8 cellular contexts compared by ENCODE assay signal in genomic region chr7:2109936-2110585, GRCh38.
DNase-seq lines count a peak whose midpoint lies in the region; ATAC-seq and TF ChIP-seq lines count a peak whose summit lies in the region.

No MANE protein-coding gene starts in this region.

- H3K27me3 ChIP-seq in right cardiac atrium (ENCODE audit: control insufficient read depth, insufficient read depth) = no peaks in the 10 kb centered on the region
- H3K27me3 ChIP-seq in testis = no peaks in the 10 kb centered on the region

- peak in 2 of 3 donors; percentile 20 to 33 for DNase-seq in right cardiac atrium
- DNase-seq in cardiac septum (ENCODE audit: low spot score) = no peak
- no peak for DNase-seq in SK-N-MC (ENCODE audit: low read depth, low spot score)
- peak; percentile 93 for DNase-seq in astrocyte of the spinal cord (ENCODE audit: low read depth, low spot score)
- DNase-seq in mucosa of descending colon = no peak
- DNase-seq in testis = no peak

- H3K4me1 ChIP-seq in right cardiac atrium (ENCODE audit: control insufficient read depth, insufficient read depth, low read length) (peaks cover under 1% of the 10 kb centered on the region), mucosa of descending colon (ENCODE audit: low read depth) (peaks cover 6% of the 10 kb centered on the region), testis (peaks cover 3% of the 10 kb centered on the region)

- H3K9me3 ChIP-seq in right cardiac atrium (ENCODE audit: control insufficient read depth, low read length) (no peaks in the 10 kb centered on the region), SK-N-MC (ENCODE audit: low read depth, low read length) (no peaks in the 10 kb centered on the region), mucosa of descending colon (no peaks in the 10 kb centered on the region), testis (no peaks in the 10 kb centered on the region)

- ATAC-seq in right cardiac atrium = peak in 1 of 2 donors; percentile 13
- ATAC-seq in mucosa of descending colon = peak; percentile 64
- ATAC-seq in GM19452 (IDR thresholded peaks at IDR 0.05; ENCODE audit: unreplicated experiment) = no peak

- TF ChIP-seq CTCF in astrocyte of the spinal cord (IDR thresholded peaks at IDR 0.05; ENCODE audit: low read depth, low read length) (no peak), mucosa of descending colon (IDR thresholded peaks at IDR 0.05) (no peak), testis (IDR thresholded peaks at IDR 0.05) (no peak)

- H3K27ac ChIP-seq in right cardiac atrium (ENCODE audit: low read length) (no peak overlapping the region), SK-N-MC (peak overlapping the region; percentile 16; the same call in 1 of the 2 replicates), temporal lobe (ENCODE audit: low read depth, low read length) (peak overlapping the region; percentile 100), testis (no peak overlapping the region)

- H3K36me3 ChIP-seq in SK-N-MC (ENCODE audit: insufficient read depth, low read length) (no peaks in the 10 kb centered on the region; the same call in 1 of the 2 replicates), mucosa of descending colon (ENCODE audit: low read depth) (no peaks in the 10 kb centered on the region), testis (ENCODE audit: low read depth, missing control alignments) (no peaks in the 10 kb centered on the region)

- no peak for TF ChIP-seq POLR2A in testis (IDR thresholded peaks at IDR 0.05)

- in situ Hi-C loops in astrocyte of the spinal cord (cut with HindIII; ENCODE audit: low sequenced_read_pairs) = no loop called here

- peak overlapping the region; percentile 37 for H3K9ac ChIP-seq in SK-N-MC (ENCODE audit: insufficient read length)

- no peak overlapping the region for H3K4me3 ChIP-seq in right cardiac atrium (ENCODE audit: low read length)
- no peak overlapping the region for H3K4me3 ChIP-seq in SK-N-MC
- H3K4me3 ChIP-seq in astrocyte of the spinal cord (ENCODE audit: low read depth, low read length) = no peak overlapping the region
- H3K4me3 ChIP-seq in mucosa of descending colon = no peak overlapping the region
- no peak overlapping the region for H3K4me3 ChIP-seq in testis

- intact Hi-C loops in right cardiac atrium (cut with DNase I) = loop anchor here in 2 of 4 donors (10.0 kb wide), 2 partner anchors 85 to 95 kb away; no protein-coding TSS in a partner anchor
- intact Hi-C loops in cardiac septum (cut with DNase I) = no loop called here
- intact Hi-C loops in mucosa of descending colon (cut with DNase I, micrococcal nuclease) = loop anchor here in 1 of 2 donors (10.0 kb wide), 1 partner anchor 95 kb away; no protein-coding TSS in a partner anchor
- intact Hi-C loops in testis (cut with DNase I; ENCODE audit: low total_unique reads) = no loop called here

- 86% methylated on average over 28 of the region's 28 CpGs for WGBS in right cardiac atrium
- 95 to 97% methylated on average over 19 to 28 of the region's 28 CpGs for WGBS in testis, 2 donors

Comparison
In these comparisons a context has a peak if more than half of its experiments do, and no peak if none do; other contexts are left out.
1. DNase-seq: peak in right cardiac atrium (2 of 3) and astrocyte of the spinal cord (single experiment); none in cardiac septum (single experiment), SK-N-MC (single experiment), mucosa of descending colon (0 of 3) and testis (single experiment).
2. H3K27ac ChIP-seq: peak in SK-N-MC (single experiment) and temporal lobe (single experiment); none in right cardiac atrium (single experiment) and testis (0 of 2).